In genomic region chr11:130262424-130262823, GRCh38 we compare ENCODE assay signal across 23 cellular contexts.
"Had no signal": no experiment of that assay in that cellular context is flagged by ENCODE, and none has a peak within 500 bp of the region (broad histone marks: within the 10 kb centered on the region; RNA-seq: fewer than 3 reads in every experiment).

No MANE protein-coding gene starts in this region.

- DNase-seq: effector memory CD4-positive, alpha-beta T cell; gastrocnemius medialis; heart right ventricle; hypothalamus; left ventricle myocardium superior; psoas muscle; retina; spleen; stimulated activated CD4-positive, alpha-beta T cell treated with anti-CD3 and anti-CD28 coated beads, Interleukin-15, amount 100 ng/mL, for 24 hours; stimulated activated CD4-positive, alpha-beta T cell treated with anti-CD3 and anti-CD28 coated beads, Interleukin-1b, Interleukin-23, amount 100 ng/mL, for 48 hours; stimulated activated CD4-positive, alpha-beta T cell treated with anti-CD3 and anti-CD28 coated beads, Interleukin-4, amount 100 ng/mL, for 24 hours; stimulated activated naive B cell treated with anti-CD40 and anti-IgM and Interleukin-4, amounts not matched to agents 10 μg/mL and 1 μg/mL and 100 μg/mL, for 72 hours; stimulated activated naive CD8-positive, alpha-beta T cell treated with anti-CD3 and anti-CD28 coated beads, Interleukin-15, amount 100 ng/mL, for 72 hours; testis; upper lobe of right lung had no signal

- H3K27me3 Mint-ChIP-seq: stimulated activated naive B cell treated with anti-CD40 and anti-IgM and Interleukin-4, amounts not matched to agents 10 μg/mL and 1 μg/mL and 100 μg/mL, for 72 hours; stimulated activated naive CD8-positive, alpha-beta T cell treated with anti-CD3 and anti-CD28 coated beads, Interleukin-15, amount 100 ng/mL, for 72 hours had no signal

- H3K4me3 Mint-ChIP-seq: nephron; stimulated activated naive B cell treated with anti-CD40 and anti-IgM and Interleukin-4, amounts not matched to agents 10 μg/mL and 1 μg/mL and 100 μg/mL, for 72 hours; stimulated activated naive CD8-positive, alpha-beta T cell treated with anti-CD3 and anti-CD28 coated beads, Interleukin-15, amount 100 ng/mL, for 72 hours had no signal

- H3K4me3 ChIP-seq: esophagus muscularis mucosa, gastrocnemius medialis, heart right ventricle, psoas muscle, spleen, testis, tibial nerve, upper lobe of right lung, vagina had no signal

- H3K4me1 ChIP-seq: parathyroid adenoma, testis, upper lobe of right lung, vagina had no signal

- ATAC-seq: gastrocnemius medialis; heart right ventricle; left ventricle myocardium superior; psoas muscle; sciatic nerve; stimulated activated naive B cell treated with anti-CD40 and anti-IgM and Interleukin-4, amounts not matched to agents 10 μg/mL and 1 μg/mL and 100 μg/mL, for 72 hours; stimulated activated naive CD8-positive, alpha-beta T cell treated with anti-CD3 and anti-CD28 coated beads, Interleukin-15, amount 100 ng/mL, for 72 hours; upper lobe of right lung had no signal

- H3K27me3 ChIP-seq: esophagus muscularis mucosa, gastrocnemius medialis, heart right ventricle, spleen, testis, tibial nerve, upper lobe of right lung, vagina had no signal

- H3K27ac ChIP-seq: epithelial cell of prostate, esophagus muscularis mucosa, gastrocnemius medialis, heart right ventricle, parathyroid adenoma, psoas muscle, spleen, testis, tibial nerve, upper lobe of right lung, vagina had no signal

- H2AFZ ChIP-seq: parathyroid adenoma had no signal

- H3K9me3 ChIP-seq: gastrocnemius medialis, psoas muscle, testis, upper lobe of right lung, vagina had no signal

- FAIRE-seq: keratinocyte had no signal

- H3K9ac ChIP-seq: parathyroid adenoma had no signal

- H3K4me1 Mint-ChIP-seq: nephron had no signal
